17 cellular contexts compared by ENCODE assay signal in genomic region chr14:92877757-92878431, GRCh38. TPM values are rescaled to one million over a fixed set of nuclear protein-coding genes. Genes with fewer than 3 reads are reported as not detected.
DNase-seq lines count a peak whose midpoint lies in the region; ATAC-seq, FAIRE-seq and TF ChIP-seq lines count a peak whose summit lies in the region.
"Had no signal": no experiment of that assay in that cellular context is flagged by ENCODE, and none has a peak within 500 bp of the region (broad histone marks: within the 10 kb centered on the region; RNA-seq: fewer than 3 reads in every experiment).

No MANE protein-coding gene starts in this region.

- no TSS peak for BruUV-seq in HepG2 (replicated peaks; lab: Mats Ljungman, UMichigan)

- DNase-seq in NCI-H146 treated with DMSO at 0.1 percent for 48 hours (lab: John Stamatoyannopoulos, UW; ENCODE audit: unreplicated experiment) (peak; percentile 36), endothelial cell (ENCODE audit: low spot score) (peak; percentile 15), HepG2 (ENCODE audit: low spot score) (peak; percentile 48), spleen (peak; percentile 85), Karpas-422 (no peak)
- DNase-seq in stimulated activated naive CD4-positive, alpha-beta T cell (lab: John Stamatoyannopoulos, UW): no peak
- DNase-seq: activated CD4-positive, alpha-beta T cell treated with anti-CD3 and anti-CD28 coated beads for 36 hours; activated naive CD8-positive, alpha-beta T cell treated with anti-CD3 and anti-CD28 coated beads, Interleukin-2, amount 10 ng/mL, durations not matched to agents 7 days and 5 days; C1 segment of cervical spinal cord; naive B cell; OCI-M1; stimulated activated naive CD4-positive, alpha-beta T cell treated with Interleukin-2 at 50 U/mL for 16 hours; T-helper 1 cell had no signal

- TF ChIP-seq EP300 in HepG2 (IDR thresholded peaks at IDR 0.05; ENCODE audit: low read depth in 2 of 2, low read length in 2 of 2) (peak in 1 of 2 experiments; percentile 19; a peak in 1 of 4 replicates), HepG2 (CRISPR knock-in tag; IDR thresholded peaks at IDR 0.05; ENCODE audit: borderline replicate concordance) (no peak)

- H3K27me3 ChIP-seq in HepG2 (ENCODE audit: control insufficient read depth in 1 of 2, insufficient read depth in 2 of 2, low read length in 2 of 2) (no peaks in the 10 kb centered on the region; a peak in 2 of 5 replicates), spleen (replicated peaks in 1 of 7) (peaks cover 0 to 37% (median 0%) of the 10 kb centered on the region in 7 donors), Karpas-422 (ENCODE audit: low read length) (no peaks in the 10 kb centered on the region)

- peaks cover 12% of the 10 kb centered on the region for H3K4me1 Mint-ChIP-seq in endothelial cell (ENCODE audit: unreplicated experiment)
- H3K4me1 Mint-ChIP-seq: activated CD4-positive, alpha-beta T cell treated with anti-CD3 and anti-CD28 coated beads for 36 hours; activated naive CD8-positive, alpha-beta T cell treated with anti-CD3 and anti-CD28 coated beads, Interleukin-2, amount 10 ng/mL, durations not matched to agents 7 days and 5 days; naive B cell had no signal

- no peak for TF ChIP-seq RAD21 in HepG2 (CRISPR knock-in tag; IDR thresholded peaks at IDR 0.05)

- H4K20me1 ChIP-seq in HepG2 (ENCODE audit: insufficient read depth, low read length) (no peaks in the 10 kb centered on the region), Karpas-422 (ENCODE audit: insufficient read depth, low read depth, low read length) (no peaks in the 10 kb centered on the region)

- H3K4me3 Mint-ChIP-seq in endothelial cell (ENCODE audit: unreplicated experiment): no peak overlapping the region
- H3K4me3 Mint-ChIP-seq: activated CD4-positive, alpha-beta T cell treated with anti-CD3 and anti-CD28 coated beads for 36 hours; activated naive CD8-positive, alpha-beta T cell treated with anti-CD3 and anti-CD28 coated beads, Interleukin-2, amount 10 ng/mL, durations not matched to agents 7 days and 5 days; naive B cell had no signal

- H3K4me3 ChIP-seq in HepG2 (replicated peaks in 1 of 3; ENCODE audit: insufficient read depth in 1 of 3, low read depth in 2 of 3, low read length in 3 of 3) (peak overlapping the region in 1 of 3 experiments; percentile 51; a peak in 2 of 6 replicates), spleen (no peak overlapping the region), Karpas-422 (ENCODE audit: low read length) (no peak overlapping the region)
- H3K4me3 ChIP-seq: GM12878 had no signal

- H3K9me3 Mint-ChIP-seq in endothelial cell (ENCODE audit: unreplicated experiment): no peaks in the 10 kb centered on the region
- H3K9me3 Mint-ChIP-seq: activated naive CD8-positive, alpha-beta T cell treated with anti-CD3 and anti-CD28 coated beads, Interleukin-2, amount 10 ng/mL, durations not matched to agents 7 days and 5 days had no signal

- H3K27ac Mint-ChIP-seq in endothelial cell (ENCODE audit: unreplicated experiment): no peak overlapping the region
- H3K27ac Mint-ChIP-seq: activated CD4-positive, alpha-beta T cell treated with anti-CD3 and anti-CD28 coated beads for 36 hours; activated naive CD8-positive, alpha-beta T cell treated with anti-CD3 and anti-CD28 coated beads, Interleukin-2, amount 10 ng/mL, durations not matched to agents 7 days and 5 days; naive B cell had no signal

- H2AFZ ChIP-seq in HepG2 (ENCODE audit: low read length) (no peak overlapping the region), Karpas-422 (ENCODE audit: low read length) (no peak overlapping the region)

- H3K36me3 ChIP-seq in HepG2 (replicated peaks in 1 of 2; ENCODE audit: control insufficient read depth in 1 of 2, insufficient read depth in 2 of 2, low read length in 2 of 2) (no peaks in the 10 kb centered on the region), spleen (no peaks in the 10 kb centered on the region), Karpas-422 (ENCODE audit: insufficient read depth, low read length) (no peaks in the 10 kb centered on the region)

- ATAC-seq in HepG2: peak; percentile 95
- ATAC-seq in GM21786 (IDR thresholded peaks at IDR 0.05; ENCODE audit: unreplicated experiment): no peak
- ATAC-seq: activated CD4-positive, alpha-beta T cell treated with anti-CD3 and anti-CD28 coated beads for 36 hours; GM12878 had no signal

- CTCF ChIA-PET in HepG2 (lab: Yijun Ruan, JAX; ENCODE audit: low intra/inter-chr PET ratio, low total read pairs): no interaction called here

- no peaks in the 10 kb centered on the region for H3K79me2 ChIP-seq in HepG2 (ENCODE audit: insufficient read depth, low read length)
- H3K79me2 ChIP-seq in Karpas-422 (ENCODE audit: low read length): no peaks in the 10 kb centered on the region

- H3K9ac ChIP-seq in HepG2 (ENCODE audit: insufficient read depth, low read depth, low read length): no peak overlapping the region
- H3K9ac ChIP-seq in Karpas-422 (ENCODE audit: low read length): no peak overlapping the region

- H3K9me3 ChIP-seq in HepG2 (ENCODE audit: low read length): no peaks in the 10 kb centered on the region
- H3K9me3 ChIP-seq in spleen: no peaks in the 10 kb centered on the region
- H3K9me3 ChIP-seq in Karpas-422 (ENCODE audit: low read length): no peaks in the 10 kb centered on the region

- H3K4me2 ChIP-seq in HepG2 (ENCODE audit: low read depth, low read length) (peak overlapping the region; percentile 78), Karpas-422 (ENCODE audit: low read depth, low read length, poor library complexity, severe bottlenecking) (no peak overlapping the region)

- TF ChIP-seq POLR2A in HepG2 (IDR thresholded peaks at IDR 0.05; ENCODE audit: insufficient read depth in 1 of 2, low read depth in 2 of 2, low read length in 2 of 2) (no peak), spleen (IDR thresholded peaks at IDR 0.05) (no peak)

- H3K36me3 Mint-ChIP-seq in endothelial cell (ENCODE audit: low read depth, unreplicated experiment): no peaks in the 10 kb centered on the region
- H3K36me3 Mint-ChIP-seq: activated naive CD8-positive, alpha-beta T cell treated with anti-CD3 and anti-CD28 coated beads, Interleukin-2, amount 10 ng/mL, durations not matched to agents 7 days and 5 days had no signal

- TF ChIP-seq CTCF in endothelial cell (IDR thresholded peaks at IDR 0.05; ENCODE audit: unreplicated experiment) (no peak), HepG2 (CRISPR knock-in tag; IDR thresholded peaks at IDR 0.05) (peak; percentile 33), spleen (IDR thresholded peaks at IDR 0.05 in 8 of 11, conservative IDR thresholded peaks at IDR 0.05 in 3 of 11) (no peak)

- POLR2A ChIA-PET in HepG2 (lab: Yijun Ruan, JAX): no interaction called here

- WGBS in HepG2 (ENCODE audit: low lambda C conversion rate): 2% methylated on average over 10 of the region's 18 CpGs
- WGBS in spleen, 5 donors: 38 to 55% (median 46%) methylated on average over 18 of the region's 18 CpGs

- H3K27me3 Mint-ChIP-seq in endothelial cell (ENCODE audit: unreplicated experiment): peaks cover 3% of the 10 kb centered on the region

- in situ Hi-C loops in HepG2 (cut with HindIII; ENCODE audit: extremely low pct_ligation_motif_present, low pct_unique_long_range_greater_than_20kb): no loop called here

- intact Hi-C loops in HepG2 (cut with micrococcal nuclease; ENCODE audit: unreplicated experiment) (no loop called here), spleen (cut with DNase I; ENCODE audit: low total_unique reads) (no loop called here)

- FAIRE-seq in HepG2 (lab: Jason Lieb, UNC): no peak
- FAIRE-seq: GM12878, GM19239 had no signal

- H3K4me1 ChIP-seq in HepG2 (ENCODE audit: insufficient read depth, low read length): peaks cover 28% of the 10 kb centered on the region
- peaks cover 0 to 25% (median 8%) of the 10 kb centered on the region in 6 donors for H3K4me1 ChIP-seq in spleen
- H3K4me1 ChIP-seq in Karpas-422 (ENCODE audit: low read length): no peaks in the 10 kb centered on the region

- no peaks in the 10 kb centered on the region for H3K9me2 ChIP-seq in Karpas-422 (replicated peaks; ENCODE audit: insufficient read depth, low read length)

- H3K27ac ChIP-seq in HepG2 (ENCODE audit: extremely low read length, insufficient read depth, low read length): peak overlapping the region; percentile 23
- peak overlapping the region in 7 of 8 donors; percentile 3 to 74 (median 64) for H3K27ac ChIP-seq in spleen
- no peak overlapping the region for H3K27ac ChIP-seq in Karpas-422 (ENCODE audit: low read length)

TF ChIP-seq in HepG2, 621 proteins besides CTCF, POLR2A, EP300 and RAD21 (continues in another document):
- no peak for TF ChIP-seq ZNF772 (CRISPR knock-in tag; IDR thresholded peaks at IDR 0.05)
- TF ChIP-seq TCF12 (IDR thresholded peaks at IDR 0.05): no peak
- TF ChIP-seq TCF12 (CRISPR knock-in tag; IDR thresholded peaks at IDR 0.05): 0 out of 2 replicates have a peak, but pooled peaks have one; percentile 33
- TF ChIP-seq KAT8 (CRISPR knock-in tag; IDR thresholded peaks at IDR 0.05): peak; percentile 69
- TF ChIP-seq TCF7L2 (IDR thresholded peaks at IDR 0.05; ENCODE audit: low read depth, low read length): no peak

RNA-seq across cellular contexts. Expression of gene CHGA, which starts 45.1 kb away (rescaled TPM):
- total RNA-seq in endothelial cell (ENCODE audit: unreplicated experiment) (0.67 TPM), HepG2 (2016; rRNA removed; fragmentation: Illumina TruSeq; extraction: Trizol) (not detected in 2 replicates), spleen (not detected)
- not detected in 2 replicates for total RNA-seq in HepG2 (2016; cell fraction: cytosol; rRNA removed; fragmentation: Illumina TruSeq; extraction: Trizol; ENCODE audit: low read depth)
- not detected in 2 replicates for total RNA-seq in HepG2 (2016; cell fraction: insoluble cytoplasmic fraction; rRNA removed; fragmentation: Illumina TruSeq; extraction: Trizol)
- total RNA-seq in HepG2 (2016; cell fraction: membrane; rRNA removed; fragmentation: Illumina TruSeq; extraction: Trizol): not detected in 2 replicates
- total RNA-seq in HepG2 (2016; cell fraction: nucleus; rRNA removed; fragmentation: Illumina TruSeq; extraction: Trizol): not detected in 2 replicates
- polyA plus RNA-seq in HepG2 (2011; rRNA removed) (not detected in 2 replicates), spleen (under 1 TPM in 2 of 3 donors, not detected in 1; 0.09 to 0.20 TPM)
- not detected in 2 replicates for polyA plus RNA-seq in HepG2 (2011; cell fraction: cytosol; rRNA removed)
- polyA plus RNA-seq in HepG2 (2011; cell fraction: nucleus; rRNA removed): not detected in 2 replicates
- polyA plus RNA-seq in HepG2 (2012): not detected in 2 replicates
- polyA plus RNA-seq in HepG2 (2016; cell fraction: cytosol; fragmentation: Illumina TruSeq; extraction: Trizol; ENCODE audit: low read depth): not detected in 2 replicates
- polyA plus RNA-seq in HepG2 (2016; cell fraction: insoluble cytoplasmic fraction; fragmentation: Illumina TruSeq; extraction: Trizol; ENCODE audit: low read depth): not detected in 2 replicates
- polyA plus RNA-seq in HepG2 (2016; cell fraction: membrane; fragmentation: Illumina TruSeq; extraction: Trizol; ENCODE audit: low read depth): not detected in 2 replicates
- not detected in 2 replicates for polyA plus RNA-seq in HepG2 (2016; cell fraction: nucleus; fragmentation: Illumina TruSeq; extraction: Trizol; ENCODE audit: insufficient read depth, low read depth)
- polyA minus RNA-seq in HepG2 (2011; rRNA and poly(A)+ RNA removed; ENCODE audit: low replicate concordance): 0.44 TPM in 1 of 2 replicates, not detected in the other
- not detected in 2 replicates for polyA minus RNA-seq in HepG2 (2011; cell fraction: cytosol; rRNA and poly(A)+ RNA removed)
- not detected in 2 replicates for polyA minus RNA-seq in HepG2 (2011; cell fraction: nucleus; rRNA and poly(A)+ RNA removed)
- total RNA-seq in Karpas-422 (2014; rRNA removed; shearing (Covaris generic); ENCODE audit: low replicate concordance): not detected in 2 replicates
- total RNA-seq: activated CD4-positive, alpha-beta T cell treated with anti-CD3 and anti-CD28 coated beads for 36 hours; activated naive CD8-positive, alpha-beta T cell treated with anti-CD3 and anti-CD28 coated beads, Interleukin-2, amount 10 ng/mL, durations not matched to agents 7 days and 5 days; Daoy had no signal

Comparison
In these comparisons a context has a peak if more than half of its experiments do, and no peak if none do; other contexts are left out.
1. DNase-seq: peak in NCI-H146 treated with DMSO at 0.1 percent for 48 hours (single experiment), endothelial cell (single experiment), HepG2 (single experiment) and spleen (single experiment); none in Karpas-422 (single experiment) and stimulated activated naive CD4-positive, alpha-beta T cell (0 of 6).